In genomic region chr11:61834278-61835004, GRCh38 we compare ENCODE assay signal across 8 cellular contexts. TPM values are rescaled to one million over a fixed set of nuclear protein-coding genes. Genes with fewer than 3 reads are reported as not detected.
DNase-seq lines count a peak whose midpoint lies in the region; ATAC-seq and TF ChIP-seq lines count a peak whose summit lies in the region.

No MANE protein-coding gene starts in this region.

- H3K9me3 Mint-ChIP-seq in activated naive CD8-positive, alpha-beta T cell treated with anti-CD3 and anti-CD28 coated beads for 36 hours, result no peaks in the 10 kb centered on the region

- no peak overlapping the region for H2AFZ ChIP-seq in hepatocyte

- ATAC-seq in GM18873 (IDR thresholded peaks at IDR 0.05; ENCODE audit: low FRiP score, unreplicated experiment) (peak; percentile 75), HG03060 (IDR thresholded peaks at IDR 0.05; ENCODE audit: low read depth, unreplicated experiment) (peak; percentile 61)

- peak overlapping the region; percentile 7 for H3K4me3 Mint-ChIP-seq in activated naive CD8-positive, alpha-beta T cell treated with anti-CD3 and anti-CD28 coated beads for 36 hours

- H3K79me2 ChIP-seq in hepatocyte, result peaks cover 79% of the 10 kb centered on the region

- H3K27me3 Mint-ChIP-seq in activated naive CD8-positive, alpha-beta T cell treated with anti-CD3 and anti-CD28 coated beads for 36 hours, result peaks cover 19% of the 10 kb centered on the region

- no peaks in the 10 kb centered on the region for H3K9me3 ChIP-seq in hepatocyte (ENCODE audit: low read depth)

- H3K27ac Mint-ChIP-seq in activated naive CD8-positive, alpha-beta T cell treated with anti-CD3 and anti-CD28 coated beads for 36 hours, result peak overlapping the region; percentile 87

- H3K27ac ChIP-seq in C4-2B (peak overlapping the region; percentile 41), hepatocyte (peak overlapping the region; percentile 85)

- WGBS in hepatocyte (ENCODE audit: low lambda C conversion rate, missing lambda C conversion rate), result 79% methylated on average over 12 of the region's 12 CpGs

- H3K4me2 ChIP-seq in hepatocyte, result no peak overlapping the region

- H4K20me1 ChIP-seq in hepatocyte (ENCODE audit: insufficient read depth, poor library complexity, severe bottlenecking), result peaks cover 58% of the 10 kb centered on the region

- peaks cover 23% of the 10 kb centered on the region for H3K36me3 Mint-ChIP-seq in activated naive CD8-positive, alpha-beta T cell treated with anti-CD3 and anti-CD28 coated beads for 36 hours

- H3K4me1 ChIP-seq in hepatocyte (ENCODE audit: insufficient read depth), result peaks cover 32% of the 10 kb centered on the region

- no peak overlapping the region for H3K4me3 ChIP-seq in hepatocyte

- no peaks in the 10 kb centered on the region for H3K9me2 ChIP-seq in hepatocyte (replicated peaks; ENCODE audit: insufficient read depth)

- H3K4me1 Mint-ChIP-seq in activated naive CD8-positive, alpha-beta T cell treated with anti-CD3 and anti-CD28 coated beads for 36 hours, result peaks cover 20% of the 10 kb centered on the region

- DNase-seq in NCI-H69 (lab: John Stamatoyannopoulos, UW) (peak; percentile 55), hepatocyte (ENCODE audit: low spot score) (peak; percentile 43), NCI-H1417 treated with DMSO at 0.1 percent for 48 hours (lab: John Stamatoyannopoulos, UW) (no peak)
- DNase-seq in activated naive CD8-positive, alpha-beta T cell treated with anti-CD3 and anti-CD28 coated beads for 36 hours, result peak; percentile 74
- peak; percentile 57 for DNase-seq in stimulated activated CD4-positive, alpha-beta T cell treated with anti-CD3 and anti-CD28 coated beads, Interleukin-1b, Interleukin-23, amount 100 ng/mL, for 48 hours

- TF ChIP-seq CTCF in C4-2B (conservative IDR thresholded peaks at IDR 0.05), result no peak
- TF ChIP-seq CTCF in hepatocyte (IDR thresholded peaks at IDR 0.05; ENCODE audit: poor library complexity), result no peak

- H3K27me3 ChIP-seq in hepatocyte, result no peaks in the 10 kb centered on the region

- no peaks in the 10 kb centered on the region for H3K36me3 ChIP-seq in hepatocyte (replicated peaks; ENCODE audit: insufficient read depth, low read depth)

RNA-seq across cellular contexts. Expression of gene FADS2, which starts 6.3 kb away (rescaled TPM):
- total RNA-seq in activated naive CD8-positive, alpha-beta T cell treated with anti-CD3 and anti-CD28 coated beads for 36 hours, result 10 to 100 TPM; 65.4 to 65.6 TPM
- 256 and 317 TPM in 2 replicates for total RNA-seq in hepatocyte
- polyA plus RNA-seq in hepatocyte, result 277 and 356 TPM in 2 replicates

RNA-seq across cellular contexts. Expression of gene FADS1, which starts 17.6 kb away (rescaled TPM):
- total RNA-seq in activated naive CD8-positive, alpha-beta T cell treated with anti-CD3 and anti-CD28 coated beads for 36 hours, result 10 to 100 TPM; 18.1 to 18.2 TPM
- 151 and 159 TPM in 2 replicates for total RNA-seq in hepatocyte
- 218 and 230 TPM in 2 replicates for polyA plus RNA-seq in hepatocyte

RNA-seq across cellular contexts. Expression of gene FEN1, which starts 41.7 kb away (rescaled TPM):
- total RNA-seq in activated naive CD8-positive, alpha-beta T cell treated with anti-CD3 and anti-CD28 coated beads for 36 hours, result 100 to 1,000 TPM; 135 to 140 TPM
- total RNA-seq in hepatocyte, result 14.2 and 15.4 TPM in 2 replicates
- 13.6 and 21.0 TPM in 2 replicates for polyA plus RNA-seq in hepatocyte

RNA-seq across cellular contexts. Expression of gene TMEM258, which starts 42.0 kb away (rescaled TPM):
- 100 to 1,000 TPM; 143 TPM for total RNA-seq in activated naive CD8-positive, alpha-beta T cell treated with anti-CD3 and anti-CD28 coated beads for 36 hours
- 64.7 and 90.9 TPM in 2 replicates for total RNA-seq in hepatocyte
- polyA plus RNA-seq in hepatocyte, result 253 and 255 TPM in 2 replicates

RNA-seq across cellular contexts. Expression of gene FADS3, which starts 56.9 kb away (rescaled TPM):
- 1 to 10 TPM; 5.7 to 6.4 TPM for total RNA-seq in activated naive CD8-positive, alpha-beta T cell treated with anti-CD3 and anti-CD28 coated beads for 36 hours
- total RNA-seq in hepatocyte, result 19.4 and 25.0 TPM in 2 replicates
- 36.0 and 37.0 TPM in 2 replicates for polyA plus RNA-seq in hepatocyte
